1 cellular context compared by ENCODE assay signal in the genomic region with DNA sequence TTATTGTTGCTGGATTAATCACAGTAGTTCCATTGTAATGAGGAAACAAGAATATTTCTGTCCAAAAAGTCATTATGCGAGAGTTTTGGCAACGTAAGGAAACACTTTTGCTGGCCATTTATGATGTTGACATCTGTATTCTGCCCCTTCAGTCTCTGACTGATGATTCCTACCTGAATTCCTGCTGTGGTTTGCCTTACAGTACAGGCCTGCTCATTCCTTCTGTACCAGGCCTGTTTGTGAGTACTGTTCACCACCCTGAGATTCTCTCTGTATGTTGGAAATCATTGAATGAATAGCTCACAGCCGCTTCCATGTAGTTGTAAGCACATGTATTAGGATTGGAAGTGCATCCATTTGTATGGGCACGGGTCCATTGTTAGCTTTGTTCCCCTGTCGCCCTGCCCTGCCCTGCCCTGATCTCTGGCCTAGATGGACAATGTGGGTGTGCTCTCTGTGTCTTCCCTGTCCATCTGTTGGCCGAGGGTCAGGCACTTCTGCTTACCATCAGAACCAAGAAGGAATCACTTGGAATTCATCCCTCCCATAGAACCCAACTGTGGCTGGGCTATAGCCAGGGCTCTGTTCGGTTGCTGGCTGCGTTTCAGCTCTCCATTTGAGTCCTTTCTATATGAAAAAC.
TF ChIP-seq lines count a peak whose summit lies in the region.

No MANE protein-coding gene starts in this region.

TF ChIP-seq in GM23338, 12 proteins besides CTCF, POLR2A, EP300 and RAD21 (continued from another document):
- TF ChIP-seq, protein P1, sequence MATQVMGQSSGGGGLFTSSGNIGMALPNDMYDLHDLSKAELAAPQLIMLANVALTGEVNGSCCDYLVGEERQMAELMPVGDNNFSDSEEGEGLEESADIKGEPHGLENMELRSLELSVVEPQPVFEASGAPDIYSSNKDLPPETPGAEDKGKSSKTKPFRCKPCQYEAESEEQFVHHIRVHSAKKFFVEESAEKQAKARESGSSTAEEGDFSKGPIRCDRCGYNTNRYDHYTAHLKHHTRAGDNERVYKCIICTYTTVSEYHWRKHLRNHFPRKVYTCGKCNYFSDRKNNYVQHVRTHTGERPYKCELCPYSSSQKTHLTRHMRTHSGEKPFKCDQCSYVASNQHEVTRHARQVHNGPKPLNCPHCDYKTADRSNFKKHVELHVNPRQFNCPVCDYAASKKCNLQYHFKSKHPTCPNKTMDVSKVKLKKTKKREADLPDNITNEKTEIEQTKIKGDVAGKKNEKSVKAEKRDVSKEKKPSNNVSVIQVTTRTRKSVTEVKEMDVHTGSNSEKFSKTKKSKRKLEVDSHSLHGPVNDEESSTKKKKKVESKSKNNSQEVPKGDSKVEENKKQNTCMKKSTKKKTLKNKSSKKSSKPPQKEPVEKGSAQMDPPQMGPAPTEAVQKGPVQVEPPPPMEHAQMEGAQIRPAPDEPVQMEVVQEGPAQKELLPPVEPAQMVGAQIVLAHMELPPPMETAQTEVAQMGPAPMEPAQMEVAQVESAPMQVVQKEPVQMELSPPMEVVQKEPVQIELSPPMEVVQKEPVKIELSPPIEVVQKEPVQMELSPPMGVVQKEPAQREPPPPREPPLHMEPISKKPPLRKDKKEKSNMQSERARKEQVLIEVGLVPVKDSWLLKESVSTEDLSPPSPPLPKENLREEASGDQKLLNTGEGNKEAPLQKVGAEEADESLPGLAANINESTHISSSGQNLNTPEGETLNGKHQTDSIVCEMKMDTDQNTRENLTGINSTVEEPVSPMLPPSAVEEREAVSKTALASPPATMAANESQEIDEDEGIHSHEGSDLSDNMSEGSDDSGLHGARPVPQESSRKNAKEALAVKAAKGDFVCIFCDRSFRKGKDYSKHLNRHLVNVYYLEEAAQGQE (IDR thresholded peaks at IDR 0.05; ENCODE audit: unreplicated experiment) = no peak
- TF ChIP-seq, protein P2, sequence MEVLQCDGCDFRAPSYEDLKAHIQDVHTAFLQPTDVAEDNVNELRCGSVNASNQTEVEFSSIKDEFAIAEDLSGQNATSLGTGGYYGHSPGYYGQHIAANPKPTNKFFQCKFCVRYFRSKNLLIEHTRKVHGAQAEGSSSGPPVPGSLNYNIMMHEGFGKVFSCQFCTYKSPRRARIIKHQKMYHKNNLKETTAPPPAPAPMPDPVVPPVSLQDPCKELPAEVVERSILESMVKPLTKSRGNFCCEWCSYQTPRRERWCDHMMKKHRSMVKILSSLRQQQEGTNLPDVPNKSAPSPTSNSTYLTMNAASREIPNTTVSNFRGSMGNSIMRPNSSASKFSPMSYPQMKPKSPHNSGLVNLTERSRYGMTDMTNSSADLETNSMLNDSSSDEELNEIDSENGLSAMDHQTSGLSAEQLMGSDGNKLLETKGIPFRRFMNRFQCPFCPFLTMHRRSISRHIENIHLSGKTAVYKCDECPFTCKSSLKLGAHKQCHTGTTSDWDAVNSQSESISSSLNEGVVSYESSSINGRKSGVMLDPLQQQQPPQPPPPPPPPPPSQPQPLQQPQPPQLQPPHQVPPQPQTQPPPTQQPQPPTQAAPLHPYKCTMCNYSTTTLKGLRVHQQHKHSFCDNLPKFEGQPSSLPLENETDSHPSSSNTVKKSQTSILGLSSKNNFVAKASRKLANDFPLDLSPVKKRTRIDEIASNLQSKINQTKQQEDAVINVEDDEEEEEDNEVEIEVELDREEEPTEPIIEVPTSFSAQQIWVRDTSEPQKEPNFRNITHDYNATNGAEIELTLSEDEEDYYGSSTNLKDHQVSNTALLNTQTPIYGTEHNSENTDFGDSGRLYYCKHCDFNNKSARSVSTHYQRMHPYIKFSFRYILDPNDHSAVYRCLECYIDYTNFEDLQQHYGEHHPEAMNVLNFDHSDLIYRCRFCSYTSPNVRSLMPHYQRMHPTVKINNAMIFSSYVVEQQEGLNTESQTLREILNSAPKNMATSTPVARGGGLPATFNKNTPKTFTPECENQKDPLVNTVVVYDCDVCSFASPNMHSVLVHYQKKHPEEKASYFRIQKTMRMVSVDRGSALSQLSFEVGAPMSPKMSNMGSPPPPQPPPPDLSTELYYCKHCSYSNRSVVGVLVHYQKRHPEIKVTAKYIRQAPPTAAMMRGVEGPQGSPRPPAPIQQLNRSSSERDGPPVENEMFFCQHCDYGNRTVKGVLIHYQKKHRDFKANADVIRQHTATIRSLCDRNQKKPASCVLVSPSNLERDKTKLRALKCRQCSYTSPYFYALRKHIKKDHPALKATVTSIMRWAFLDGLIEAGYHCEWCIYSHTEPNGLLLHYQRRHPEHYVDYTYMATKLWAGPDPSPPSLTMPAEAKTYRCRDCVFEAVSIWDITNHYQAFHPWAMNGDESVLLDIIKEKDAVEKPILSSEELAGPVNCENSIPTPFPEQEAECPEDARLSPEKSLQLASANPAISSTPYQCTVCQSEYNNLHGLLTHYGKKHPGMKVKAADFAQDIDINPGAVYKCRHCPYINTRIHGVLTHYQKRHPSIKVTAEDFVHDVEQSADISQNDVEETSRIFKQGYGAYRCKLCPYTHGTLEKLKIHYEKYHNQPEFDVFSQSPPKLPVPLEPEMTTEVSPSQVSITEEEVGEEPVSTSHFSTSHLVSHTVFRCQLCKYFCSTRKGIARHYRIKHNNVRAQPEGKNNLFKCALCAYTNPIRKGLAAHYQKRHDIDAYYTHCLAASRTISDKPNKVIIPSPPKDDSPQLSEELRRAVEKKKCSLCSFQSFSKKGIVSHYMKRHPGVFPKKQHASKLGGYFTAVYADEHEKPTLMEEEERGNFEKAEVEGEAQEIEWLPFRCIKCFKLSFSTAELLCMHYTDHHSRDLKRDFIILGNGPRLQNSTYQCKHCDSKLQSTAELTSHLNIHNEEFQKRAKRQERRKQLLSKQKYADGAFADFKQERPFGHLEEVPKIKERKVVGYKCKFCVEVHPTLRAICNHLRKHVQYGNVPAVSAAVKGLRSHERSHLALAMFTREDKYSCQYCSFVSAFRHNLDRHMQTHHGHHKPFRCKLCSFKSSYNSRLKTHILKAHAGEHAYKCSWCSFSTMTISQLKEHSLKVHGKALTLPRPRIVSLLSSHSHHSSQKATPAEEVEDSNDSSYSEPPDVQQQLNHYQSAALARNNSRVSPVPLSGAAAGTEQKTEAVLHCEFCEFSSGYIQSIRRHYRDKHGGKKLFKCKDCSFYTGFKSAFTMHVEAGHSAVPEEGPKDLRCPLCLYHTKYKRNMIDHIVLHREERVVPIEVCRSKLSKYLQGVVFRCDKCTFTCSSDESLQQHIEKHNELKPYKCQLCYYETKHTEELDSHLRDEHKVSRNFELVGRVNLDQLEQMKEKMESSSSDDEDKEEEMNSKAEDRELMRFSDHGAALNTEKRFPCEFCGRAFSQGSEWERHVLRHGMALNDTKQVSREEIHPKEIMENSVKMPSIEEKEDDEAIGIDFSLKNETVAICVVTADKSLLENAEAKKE (CRISPR knock-in tag; IDR thresholded peaks at IDR 0.05) = no peak
- no peak for TF ChIP-seq POLR2AphosphoS5 (IDR thresholded peaks at IDR 0.05; ENCODE audit: low read depth)
- no peak for TF ChIP-seq ZNF114 (CRISPR knock-in tag; IDR thresholded peaks at IDR 0.05)
- no peak for TF ChIP-seq ZNF331 (CRISPR knock-in tag; IDR thresholded peaks at IDR 0.05; ENCODE audit: low read depth)
- TF ChIP-seq EZH2phosphoT487 (IDR thresholded peaks at IDR 0.05; ENCODE audit: unreplicated experiment) = no peak
- TF ChIP-seq, protein P3, sequence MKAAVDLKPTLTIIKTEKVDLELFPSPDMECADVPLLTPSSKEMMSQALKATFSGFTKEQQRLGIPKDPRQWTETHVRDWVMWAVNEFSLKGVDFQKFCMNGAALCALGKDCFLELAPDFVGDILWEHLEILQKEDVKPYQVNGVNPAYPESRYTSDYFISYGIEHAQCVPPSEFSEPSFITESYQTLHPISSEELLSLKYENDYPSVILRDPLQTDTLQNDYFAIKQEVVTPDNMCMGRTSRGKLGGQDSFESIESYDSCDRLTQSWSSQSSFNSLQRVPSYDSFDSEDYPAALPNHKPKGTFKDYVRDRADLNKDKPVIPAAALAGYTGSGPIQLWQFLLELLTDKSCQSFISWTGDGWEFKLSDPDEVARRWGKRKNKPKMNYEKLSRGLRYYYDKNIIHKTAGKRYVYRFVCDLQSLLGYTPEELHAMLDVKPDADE (IDR thresholded peaks at IDR 0.05) = no peak
